Comparison of ENCODE assay signal across 1 cellular context in the genomic region with DNA sequence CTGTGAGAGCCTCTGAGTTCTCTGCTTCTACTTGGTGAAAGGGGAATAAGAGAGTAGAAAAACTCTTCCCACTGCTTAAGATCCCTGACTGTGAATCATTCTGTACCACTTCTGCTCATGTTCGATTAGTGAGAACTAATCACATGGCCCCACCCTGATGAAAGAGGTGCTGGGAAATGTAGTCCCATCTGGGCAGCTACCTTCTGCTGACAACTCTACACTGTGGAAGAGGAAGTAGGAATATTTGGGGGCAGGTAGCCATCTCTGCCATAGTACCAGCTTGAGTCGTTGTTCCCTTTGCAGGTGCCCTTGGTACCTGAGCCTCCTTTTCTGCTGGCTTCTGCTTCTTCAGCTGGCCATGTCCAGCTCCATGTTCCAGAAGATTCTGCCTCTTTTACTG.
A peak's percentile ranks its signal among the peaks of the same experiment; 100 is the strongest.
TF ChIP-seq lines count a peak whose summit lies in the region.

No MANE protein-coding gene starts in this region.

TF ChIP-seq in WTC11, 78 proteins besides CTCF, POLR2A, EP300 and RAD21 (continued from another document):
- TF ChIP-seq, protein P1, sequence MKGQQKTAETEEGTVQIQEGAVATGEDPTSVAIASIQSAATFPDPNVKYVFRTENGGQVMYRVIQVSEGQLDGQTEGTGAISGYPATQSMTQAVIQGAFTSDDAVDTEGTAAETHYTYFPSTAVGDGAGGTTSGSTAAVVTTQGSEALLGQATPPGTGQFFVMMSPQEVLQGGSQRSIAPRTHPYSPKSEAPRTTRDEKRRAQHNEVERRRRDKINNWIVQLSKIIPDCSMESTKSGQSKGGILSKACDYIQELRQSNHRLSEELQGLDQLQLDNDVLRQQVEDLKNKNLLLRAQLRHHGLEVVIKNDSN (CRISPR knock-in tag; IDR thresholded peaks at IDR 0.05), result peak; percentile 81
- TF ChIP-seq, protein P2, sequence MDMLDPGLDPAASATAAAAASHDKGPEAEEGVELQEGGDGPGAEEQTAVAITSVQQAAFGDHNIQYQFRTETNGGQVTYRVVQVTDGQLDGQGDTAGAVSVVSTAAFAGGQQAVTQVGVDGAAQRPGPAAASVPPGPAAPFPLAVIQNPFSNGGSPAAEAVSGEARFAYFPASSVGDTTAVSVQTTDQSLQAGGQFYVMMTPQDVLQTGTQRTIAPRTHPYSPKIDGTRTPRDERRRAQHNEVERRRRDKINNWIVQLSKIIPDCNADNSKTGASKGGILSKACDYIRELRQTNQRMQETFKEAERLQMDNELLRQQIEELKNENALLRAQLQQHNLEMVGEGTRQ (CRISPR knock-in tag; IDR thresholded peaks at IDR 0.05), result peak; percentile 83
